ENCODE assay signal across 20 cellular contexts in the genomic region with DNA sequence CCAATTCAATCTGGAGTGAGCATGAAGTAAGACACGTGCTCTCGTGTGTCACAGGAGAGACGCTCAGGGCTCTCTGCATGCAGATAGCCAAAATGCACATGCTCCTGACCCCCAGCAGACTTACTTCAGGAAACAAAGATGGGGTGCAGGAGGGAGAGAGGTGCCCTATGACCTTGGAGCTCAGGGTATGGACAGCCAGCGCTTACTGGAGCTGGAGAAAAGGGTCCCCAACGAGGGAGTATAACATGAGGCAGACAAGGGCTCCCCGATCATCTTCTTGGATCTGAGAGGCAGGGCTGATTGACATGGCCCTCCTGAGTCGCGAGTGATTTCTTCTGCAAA.
"Had no signal": no experiment of that assay in that cellular context is flagged by ENCODE, and none has a peak within 500 bp of the region (broad histone marks: within the 10 kb centered on the region; RNA-seq: fewer than 3 reads in every experiment).

No MANE protein-coding gene starts in this region.

- H3K4me1 Mint-ChIP-seq: activated B cell treated with CpG ODN at 0.5 μM for 24 hours; activated naive CD8-positive, alpha-beta T cell treated with anti-CD3 and anti-CD28 coated beads, Interleukin-2, amount 10 ng/mL, durations not matched to agents 7 days and 5 days; naive thymus-derived CD8-positive, alpha-beta T cell had no signal

- H3K4me3 Mint-ChIP-seq: activated B cell treated with CpG ODN at 0.5 μM for 24 hours; activated naive CD8-positive, alpha-beta T cell treated with anti-CD3 and anti-CD28 coated beads, Interleukin-2, amount 10 ng/mL, durations not matched to agents 7 days and 5 days; activated T-cell treated with anti-CD3 and anti-CD28 coated beads, Interleukin-2, amount 50 U/mL, for 4 hours; naive thymus-derived CD8-positive, alpha-beta T cell had no signal

- H3K27ac ChIP-seq: lower lobe of right lung, thyroid gland, upper lobe of right lung had no signal

- H3K4me3 ChIP-seq: lower lobe of right lung, thyroid gland, upper lobe of right lung had no signal

- H3K27me3 ChIP-seq: thyroid gland, upper lobe of right lung had no signal

- ATAC-seq: activated T-cell treated with anti-CD3 and anti-CD28 coated beads, Interleukin-2, amount 50 U/mL, for 4 hours; left lobe of liver; naive thymus-derived CD8-positive, alpha-beta T cell; upper lobe of right lung had no signal

- H3K9me3 Mint-ChIP-seq: activated B cell treated with CpG ODN at 0.5 μM for 24 hours; activated naive CD8-positive, alpha-beta T cell treated with anti-CD3 and anti-CD28 coated beads, Interleukin-2, amount 10 ng/mL, durations not matched to agents 7 days and 5 days; activated T-cell treated with anti-CD3 and anti-CD28 coated beads, Interleukin-2, amount 50 U/mL, for 4 hours; activated T-helper 2 cell treated with anti-CD3 and anti-CD28 coated beads, Interferon-gamma antibody, Interleukin-2, Interleukin-4, amounts not matched to agents 10 μg/mL and 5 μg/mL and 100 μg/mL, durations not matched to agents 14 hours and 24 hours and 36 hours; naive thymus-derived CD8-positive, alpha-beta T cell had no signal

- DNase-seq: activated B cell treated with CpG ODN at 0.5 μM for 24 hours; activated CD4-positive, alpha-beta T cell treated with anti-CD3 and anti-CD28 coated beads for 4 hours; activated CD4-positive, alpha-beta T cell treated with anti-CD3 and anti-CD28 coated beads, Interleukin-2, amount 50 U/mL, for 48 hours; activated CD8-positive, alpha-beta memory T cell treated with anti-CD3 and anti-CD28 coated beads, Interleukin-2, amount 50 U/mL, for 48 hours; activated naive CD4-positive, alpha-beta T cell; activated naive CD8-positive, alpha-beta T cell treated with anti-CD3 and anti-CD28 coated beads, Interleukin-2, amount 10 ng/mL, durations not matched to agents 7 days and 5 days; activated T-cell treated with anti-CD3 and anti-CD28 coated beads, Interleukin-2, amount 50 U/mL, for 4 hours; effector CD4-positive, alpha-beta T cell; foreskin melanocyte; lower lobe of right lung; retina; stimulated activated CD4-positive, alpha-beta T cell treated with anti-CD3 and anti-CD28 coated beads, Interleukin-4, amount 100 ng/mL, for 24 hours; stimulated activated naive CD4-positive, alpha-beta T cell treated with Interleukin-2 at 50 U/mL for 16 hours; T-helper 9 cell; thyroid gland; upper lobe of right lung had no signal

- H3K27me3 Mint-ChIP-seq: activated B cell treated with CpG ODN at 0.5 μM for 24 hours; activated naive CD8-positive, alpha-beta T cell treated with anti-CD3 and anti-CD28 coated beads, Interleukin-2, amount 10 ng/mL, durations not matched to agents 7 days and 5 days; progenitor cell of endocrine pancreas had no signal

- H3K27ac Mint-ChIP-seq: activated B cell treated with CpG ODN at 0.5 μM for 24 hours; activated naive CD8-positive, alpha-beta T cell treated with anti-CD3 and anti-CD28 coated beads, Interleukin-2, amount 10 ng/mL, durations not matched to agents 7 days and 5 days; activated T-helper 2 cell treated with anti-CD3 and anti-CD28 coated beads, Interferon-gamma antibody, Interleukin-2, Interleukin-4, amounts not matched to agents 10 μg/mL and 5 μg/mL and 100 μg/mL, durations not matched to agents 14 hours and 24 hours and 36 hours; naive thymus-derived CD8-positive, alpha-beta T cell; progenitor cell of endocrine pancreas had no signal

- H3K4me1 ChIP-seq: lower lobe of right lung, thyroid gland, upper lobe of right lung had no signal

- H3K9me3 ChIP-seq: lower lobe of right lung, thyroid gland, upper lobe of right lung had no signal

- H3K36me3 ChIP-seq: lower lobe of right lung, thyroid gland, upper lobe of right lung had no signal

- H3K36me3 Mint-ChIP-seq: activated naive CD8-positive, alpha-beta T cell treated with anti-CD3 and anti-CD28 coated beads, Interleukin-2, amount 10 ng/mL, durations not matched to agents 7 days and 5 days; naive thymus-derived CD8-positive, alpha-beta T cell had no signal
